8 cellular contexts compared by ENCODE assay signal in the genomic region with DNA sequence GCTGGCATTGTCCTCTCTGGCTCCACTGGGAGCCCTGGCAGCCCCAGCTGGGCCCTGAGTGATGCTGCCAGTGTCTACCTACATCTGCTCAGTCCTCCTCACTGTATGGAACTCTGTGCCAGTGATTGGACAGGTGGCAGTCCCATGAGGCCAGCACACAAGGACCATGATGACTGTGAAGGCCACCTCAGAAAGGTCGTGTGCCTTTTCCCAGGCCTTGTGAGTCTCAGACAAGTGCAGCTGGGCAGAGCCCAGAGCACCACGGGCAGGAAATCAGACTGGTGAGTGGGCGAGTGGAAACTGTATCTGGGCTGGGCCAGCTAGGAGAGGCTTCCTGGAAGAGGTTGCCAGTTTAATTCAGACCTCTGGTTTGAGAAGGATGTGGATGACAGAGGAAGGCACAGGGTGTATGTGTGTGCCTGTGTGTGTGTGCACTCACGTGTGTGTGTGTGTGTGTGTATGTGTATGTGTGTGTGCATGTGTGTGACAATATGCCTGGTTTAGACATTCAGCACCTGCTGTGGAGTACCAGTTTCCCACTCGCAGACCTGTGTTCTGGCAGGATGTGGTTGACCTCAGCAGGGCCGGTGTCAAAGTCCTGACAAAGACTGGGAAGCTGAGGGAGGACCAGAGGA. TPM values are rescaled to one million over a fixed set of nuclear protein-coding genes. Genes with fewer than 3 reads are reported as not detected.
A peak's percentile ranks its signal among the peaks of the same experiment; 100 is the strongest.
DNase-seq lines count a peak whose midpoint lies in the region; ATAC-seq and TF ChIP-seq lines count a peak whose summit lies in the region.

No MANE protein-coding gene starts in this region.

- peak; percentile 75 for ATAC-seq in DND-41 (ENCODE audit: insufficient read depth, low read depth)
- ATAC-seq in HG02678 (IDR thresholded peaks at IDR 0.05; ENCODE audit: unreplicated experiment), result peak; percentile 67

- peak overlapping the region; percentile 62 for H2BK120ac ChIP-seq in neuronal stem cell (ENCODE audit: low read depth, low read length)

- H3K79me1 ChIP-seq in neuronal stem cell (ENCODE audit: low read depth, low read length), result peaks cover 8% of the 10 kb centered on the region

- H3K27ac ChIP-seq in DND-41 (ENCODE audit: low read length), result peak overlapping the region; percentile 98
- H3K27ac ChIP-seq in neuronal stem cell (replicated peaks; ENCODE audit: low read length), result peak overlapping the region; percentile 97

- H3K4me1 ChIP-seq in DND-41 (ENCODE audit: insufficient read depth, low read length), result peaks cover 100% of the 10 kb centered on the region
- H3K4me1 ChIP-seq in neuronal stem cell (ENCODE audit: control insufficient read depth in 2 of 2, insufficient read depth in 1 of 2, low read depth in 1 of 2, low read length in 2 of 2), result peaks cover 4 to 44% of the 10 kb centered on the region in 2 donors
- no peaks in the 10 kb centered on the region; the same call in 1 of the 2 replicates for H3K4me1 ChIP-seq in BE2C

- peak overlapping the region; percentile 59 for H2BK15ac ChIP-seq in neuronal stem cell (ENCODE audit: low read length)

- H3K14ac ChIP-seq in neuronal stem cell (ENCODE audit: low read length), result no peak overlapping the region

- H3K9ac ChIP-seq in DND-41 (ENCODE audit: low read depth, low read length) (peak overlapping the region; percentile 56), neuronal stem cell (ENCODE audit: low read depth, low read length, poor library complexity) (no peak overlapping the region)

- H3K27me3 Mint-ChIP-seq in activated CD4-positive, alpha-beta memory T cell treated with anti-CD3 and anti-CD28 coated beads, Interleukin-2, amount 10 ng/mL, durations not matched to agents 7 days and 5 days, result no peaks in the 10 kb centered on the region

- H3K23ac ChIP-seq in neuronal stem cell (ENCODE audit: low read depth, low read length, poor library complexity), result no peak overlapping the region

- H3K18ac ChIP-seq in neuronal stem cell (ENCODE audit: low read length), result peak overlapping the region; percentile 87

- POLR2A ChIA-PET in activated CD4-positive, alpha-beta memory T cell treated with anti-CD3 and anti-CD28 coated beads, Interleukin-2, amount 10 ng/mL, durations not matched to agents 7 days and 5 days (lab: Charles Lee), result interaction anchor here (0.7 to 34.1 kb wide), 14 partner anchors 8 to 1051 kb away, joined by 3 to 4963 read pairs (median 5); a partner anchor contains a TSS

- H3K36me3 Mint-ChIP-seq in activated CD4-positive, alpha-beta memory T cell treated with anti-CD3 and anti-CD28 coated beads, Interleukin-2, amount 10 ng/mL, durations not matched to agents 7 days and 5 days (ENCODE audit: low read depth), result peaks cover 78% of the 10 kb centered on the region

- peak overlapping the region; percentile 92 for H3K27ac Mint-ChIP-seq in activated CD4-positive, alpha-beta memory T cell treated with anti-CD3 and anti-CD28 coated beads, Interleukin-2, amount 10 ng/mL, durations not matched to agents 7 days and 5 days

- peak overlapping the region; percentile 66 for H4K91ac ChIP-seq in neuronal stem cell (ENCODE audit: low read depth, low read length, poor library complexity)

- H3K4me3 ChIP-seq in DND-41 (ENCODE audit: low read depth in 1 of 2, low read length in 2 of 2), result peak overlapping the region in 1 of 2 experiments; percentile 45; a peak in 2 of 4 replicates
- no peak overlapping the region for H3K4me3 ChIP-seq in neuronal stem cell (ENCODE audit: low read length in 2 of 2)
- H3K4me3 ChIP-seq in BE2C (ENCODE audit: low read depth, low read length), result no peak overlapping the region

- H3K27me3 ChIP-seq in DND-41 (ENCODE audit: insufficient read depth, low read length, poor library complexity) (no peaks in the 10 kb centered on the region), neuronal stem cell (ENCODE audit: control insufficient read depth in 3 of 3, insufficient read depth in 3 of 3, low read depth in 1 of 3, low read length in 3 of 3) (no peaks in the 10 kb centered on the region), BE2C (no peaks in the 10 kb centered on the region)

- peak; percentile 91 for DNase-seq in DND-41
- peak; percentile 68 for DNase-seq in activated CD4-positive, alpha-beta memory T cell treated with anti-CD3 and anti-CD28 coated beads, Interleukin-2, amount 10 ng/mL, durations not matched to agents 7 days and 5 days
- no peak for DNase-seq in neuronal stem cell (ENCODE audit: low spot score)
- no peak for DNase-seq in putamen (ENCODE audit: low spot score)
- no peak for DNase-seq in hypothalamus (lab: John Stamatoyannopoulos, UW)
- no peak for DNase-seq in effector CD8-positive, alpha-beta T cell (lab: John Stamatoyannopoulos, UW)
- no peak for DNase-seq in BE2C

- no peaks in the 10 kb centered on the region for H3K9me3 Mint-ChIP-seq in activated CD4-positive, alpha-beta memory T cell treated with anti-CD3 and anti-CD28 coated beads, Interleukin-2, amount 10 ng/mL, durations not matched to agents 7 days and 5 days

- peak overlapping the region; percentile 82 for H2AK5ac ChIP-seq in neuronal stem cell (ENCODE audit: low read depth, low read length)

- H4K20me1 ChIP-seq in DND-41 (ENCODE audit: insufficient read depth, low read length), result peaks cover 38% of the 10 kb centered on the region

- H2AFZ ChIP-seq in DND-41 (ENCODE audit: low read depth, low read length) (no peak overlapping the region), neuronal stem cell (ENCODE audit: low read length) (no peak overlapping the region)

- H3K36me3 ChIP-seq in DND-41 (ENCODE audit: insufficient read depth, low read length) (peaks cover 90% of the 10 kb centered on the region), neuronal stem cell (replicated peaks in 1 of 2; ENCODE audit: control insufficient read depth in 2 of 2, insufficient read depth in 2 of 2, low read length in 2 of 2) (peaks cover 0 to 7% of the 10 kb centered on the region in 2 donors), BE2C (no peaks in the 10 kb centered on the region)

- H3K9me3 ChIP-seq in DND-41 (ENCODE audit: insufficient read depth, low read length, severe bottlenecking) (no peaks in the 10 kb centered on the region), neuronal stem cell (replicated peaks in 1 of 2; ENCODE audit: control insufficient read depth in 2 of 2, insufficient read depth in 1 of 2, low read depth in 1 of 2, low read length in 2 of 2) (no peaks in the 10 kb centered on the region), BE2C (no peaks in the 10 kb centered on the region)

- peaks cover 99% of the 10 kb centered on the region for H3K79me2 ChIP-seq in DND-41 (ENCODE audit: insufficient read depth, low read length)

- peak overlapping the region; percentile 62 for H3K4me3 Mint-ChIP-seq in activated CD4-positive, alpha-beta memory T cell treated with anti-CD3 and anti-CD28 coated beads, Interleukin-2, amount 10 ng/mL, durations not matched to agents 7 days and 5 days

- no CpG with 5 or more reads among the region's 6 CpGs for WGBS in neuronal stem cell (ENCODE audit: extremely low coverage in 2 of 2, insufficient read length in 2 of 2, insufficient replicate concordance in 1 of 2), 2 donors

- peak overlapping the region; percentile 80 for H2BK12ac ChIP-seq in neuronal stem cell (ENCODE audit: low read length)

- CTCF ChIA-PET in activated CD4-positive, alpha-beta memory T cell treated with anti-CD3 and anti-CD28 coated beads, Interleukin-2, amount 10 ng/mL, durations not matched to agents 7 days and 5 days (lab: Charles Lee), result interaction anchor here (0.6 to 1.5 kb wide), 3 partner anchors 12 to 765 kb away, joined by 3 to 4 read pairs (median 3); no protein-coding TSS in a partner anchor

- TF ChIP-seq CTCF in DND-41 (IDR thresholded peaks at IDR 0.05; ENCODE audit: borderline replicate concordance, extremely low read depth, low read length, poor library complexity, severe bottlenecking) (no peak), BE2C (IDR thresholded peaks at IDR 0.05; ENCODE audit: low read depth, low read length) (no peak)

- H2BK5ac ChIP-seq in neuronal stem cell (ENCODE audit: low read length), result peak overlapping the region; percentile 63

- no peak overlapping the region for H4K8ac ChIP-seq in neuronal stem cell (ENCODE audit: low read depth, low read length)

- peak overlapping the region; percentile 56 for H3K4me2 ChIP-seq in DND-41 (ENCODE audit: insufficient read depth, low read length)
- no peak overlapping the region for H3K4me2 ChIP-seq in neuronal stem cell (ENCODE audit: insufficient read depth, low read length, poor library complexity, severe bottlenecking)

- no peak overlapping the region for H3K4ac ChIP-seq in neuronal stem cell (ENCODE audit: low read length)

- peaks cover 95% of the 10 kb centered on the region for H3K4me1 Mint-ChIP-seq in activated CD4-positive, alpha-beta memory T cell treated with anti-CD3 and anti-CD28 coated beads, Interleukin-2, amount 10 ng/mL, durations not matched to agents 7 days and 5 days

RNA-seq across cellular contexts. Expression of a gene that starts 7.0 kb away (rescaled TPM):
- 100 to 1,000 TPM; 146 to 157 TPM for total RNA-seq in activated CD4-positive, alpha-beta memory T cell treated with anti-CD3 and anti-CD28 coated beads, Interleukin-2, amount 10 ng/mL, durations not matched to agents 7 days and 5 days
- 90.3 TPM for polyA plus RNA-seq in neuronal stem cell (2013, experiment 1 of 2)
- 89.0 TPM for polyA plus RNA-seq in neuronal stem cell (2013, experiment 2 of 2)
- polyA plus RNA-seq in BE2C (2012; ENCODE audit: insufficient read depth, insufficient read length, low read depth), result 21.5 TPM

RNA-seq across cellular contexts. Expression of a gene that starts 12.4 kb away (rescaled TPM):
- total RNA-seq in activated CD4-positive, alpha-beta memory T cell treated with anti-CD3 and anti-CD28 coated beads, Interleukin-2, amount 10 ng/mL, durations not matched to agents 7 days and 5 days, result 100 to 1,000 TPM; 328 to 335 TPM
- polyA plus RNA-seq in neuronal stem cell (2013, experiment 1 of 2), result 2.1 TPM
- 2.1 TPM for polyA plus RNA-seq in neuronal stem cell (2013, experiment 2 of 2)
- polyA plus RNA-seq in BE2C (2012; ENCODE audit: insufficient read depth, insufficient read length, low read depth), result 11.1 TPM

RNA-seq across cellular contexts. Expression of a gene that starts 50.8 kb away (rescaled TPM):
- 1 to 10 TPM; 1.6 to 1.7 TPM for total RNA-seq in activated CD4-positive, alpha-beta memory T cell treated with anti-CD3 and anti-CD28 coated beads, Interleukin-2, amount 10 ng/mL, durations not matched to agents 7 days and 5 days
- polyA plus RNA-seq in neuronal stem cell (2013, experiment 1 of 2), result 5.7 TPM
- polyA plus RNA-seq in neuronal stem cell (2013, experiment 2 of 2), result 6.0 TPM
- polyA plus RNA-seq in BE2C (2012; ENCODE audit: insufficient read depth, insufficient read length, low read depth), result 0.12 TPM

RNA-seq across cellular contexts. Expression of a gene that starts 54.6 kb away (rescaled TPM):
- total RNA-seq in activated CD4-positive, alpha-beta memory T cell treated with anti-CD3 and anti-CD28 coated beads, Interleukin-2, amount 10 ng/mL, durations not matched to agents 7 days and 5 days, result 10 to 100 TPM; 49.6 to 50.1 TPM
- 15.5 TPM for polyA plus RNA-seq in neuronal stem cell (2013, experiment 1 of 2)
- 15.1 TPM for polyA plus RNA-seq in neuronal stem cell (2013, experiment 2 of 2)
- polyA plus RNA-seq in BE2C (2012; ENCODE audit: insufficient read depth, insufficient read length, low read depth), result 20.3 TPM

RNA-seq across cellular contexts. Expression of a gene that starts 56.4 kb away (rescaled TPM):
- total RNA-seq in activated CD4-positive, alpha-beta memory T cell treated with anti-CD3 and anti-CD28 coated beads, Interleukin-2, amount 10 ng/mL, durations not matched to agents 7 days and 5 days, result 10 to 100 TPM; 14.6 to 17.5 TPM
- 9.9 TPM for polyA plus RNA-seq in neuronal stem cell (2013, experiment 1 of 2)
- 9.3 TPM for polyA plus RNA-seq in neuronal stem cell (2013, experiment 2 of 2)
- 4.3 TPM for polyA plus RNA-seq in BE2C (2012; ENCODE audit: insufficient read depth, insufficient read length, low read depth)

Comparison
In these comparisons a context has a peak if more than half of its experiments do, and no peak if none do; other contexts are left out.
1. DNase-seq: peak in DND-41 (single experiment) and activated CD4-positive, alpha-beta memory T cell treated with anti-CD3 and anti-CD28 coated beads, Interleukin-2, amount 10 ng/mL, durations not matched to agents 7 days and 5 days (single experiment); none in neuronal stem cell (single experiment), putamen (single experiment), hypothalamus (0 of 51), effector CD8-positive, alpha-beta T cell (single experiment) and BE2C (single experiment).